ENCODE assay signal across 1 cellular context in genomic region chr20:10794765-10795164, GRCh38.
TF ChIP-seq lines count a peak whose summit lies in the region.

No MANE protein-coding gene starts in this region.

TF ChIP-seq in GM23338, 12 proteins besides CTCF, POLR2A, EP300 and RAD21 (continued from another document):
- no peak for TF ChIP-seq EZH2 (IDR thresholded peaks at IDR 0.05; ENCODE audit: low read depth, unreplicated experiment)
- TF ChIP-seq ZNF462 (CRISPR knock-in tag; IDR thresholded peaks at IDR 0.05), result no peak
- TF ChIP-seq CREB1 (CRISPR knock-in tag; IDR thresholded peaks at IDR 0.05; ENCODE audit: low read depth), result no peak
- no peak for TF ChIP-seq ZNF114 (CRISPR knock-in tag; IDR thresholded peaks at IDR 0.05)
- TF ChIP-seq NANOG (IDR thresholded peaks at IDR 0.05; ENCODE audit: borderline replicate concordance), result no peak
- no peak for TF ChIP-seq STAT1 (IDR thresholded peaks at IDR 0.05; ENCODE audit: unreplicated experiment)
- no peak for TF ChIP-seq ZNF331 (CRISPR knock-in tag; IDR thresholded peaks at IDR 0.05; ENCODE audit: low read depth)
TF ChIP-seq in GM23338: peak in this region for 0.
